In genomic region chr2:38751043-38751846, GRCh38 we compare ENCODE assay signal across 1 cellular context.
A peak's percentile ranks its signal among the peaks of the same experiment; 100 is the strongest.
TF ChIP-seq lines count a peak whose summit lies in the region.

Gene SRSF7, minus strand, starts transcription at chr2:38751361. Its CDS starts 105 bp downstream, at chr2:38751256.

TF ChIP-seq in H1, 55 proteins besides CTCF, POLR2A, EP300 and RAD21 (continued from another document):
- peak; percentile 63; the same call in 1 of the 2 replicates for TF ChIP-seq EGR1 (IDR thresholded peaks at IDR 0.05; ENCODE audit: borderline replicate concordance, low read depth, low read length)
- TF ChIP-seq, protein P1, sequence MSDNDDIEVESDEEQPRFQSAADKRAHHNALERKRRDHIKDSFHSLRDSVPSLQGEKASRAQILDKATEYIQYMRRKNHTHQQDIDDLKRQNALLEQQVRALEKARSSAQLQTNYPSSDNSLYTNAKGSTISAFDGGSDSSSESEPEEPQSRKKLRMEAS (IDR thresholded peaks at IDR 0.05): peak; percentile 91
- no peak for TF ChIP-seq SUZ12 (IDR thresholded peaks at IDR 0.05; ENCODE audit: low read length)
- peak; percentile 92 to 96 for TF ChIP-seq SIN3A (conservative IDR thresholded peaks at IDR 0.05 in 1 of 2, IDR thresholded peaks at IDR 0.05 in 1 of 2; ENCODE audit: low read depth in 1 of 2, low read length in 2 of 2)
- TF ChIP-seq, protein P2, sequence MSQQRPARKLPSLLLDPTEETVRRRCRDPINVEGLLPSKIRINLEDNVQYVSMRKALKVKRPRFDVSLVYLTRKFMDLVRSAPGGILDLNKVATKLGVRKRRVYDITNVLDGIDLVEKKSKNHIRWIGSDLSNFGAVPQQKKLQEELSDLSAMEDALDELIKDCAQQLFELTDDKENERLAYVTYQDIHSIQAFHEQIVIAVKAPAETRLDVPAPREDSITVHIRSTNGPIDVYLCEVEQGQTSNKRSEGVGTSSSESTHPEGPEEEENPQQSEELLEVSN (IDR thresholded peaks at IDR 0.05): peak; percentile 60
- TF ChIP-seq KDM5A (IDR thresholded peaks at IDR 0.05; ENCODE audit: low read length): no peak
- peak; percentile 57 for TF ChIP-seq ASH2L (IDR thresholded peaks at IDR 0.05; ENCODE audit: low read length)
- TF ChIP-seq SP1 (IDR thresholded peaks at IDR 0.05; ENCODE audit: low read depth, low read length): peak; percentile 82
- TF ChIP-seq RBBP5 (IDR thresholded peaks at IDR 0.05; ENCODE audit: borderline replicate concordance, low read depth, low read length): peak; percentile 84
- peak; percentile 100 for TF ChIP-seq TAF1 (IDR thresholded peaks at IDR 0.05; ENCODE audit: low read depth, low read length)
- peak; percentile 97 for TF ChIP-seq GTF2F1 (IDR thresholded peaks at IDR 0.05; ENCODE audit: borderline replicate concordance, low read depth, low read length)
- TF ChIP-seq RNF2 (IDR thresholded peaks at IDR 0.05; ENCODE audit: borderline replicate concordance, low read depth, low read length, missing control alignments, poor library complexity, severe bottlenecking): no peak
- TF ChIP-seq YY1 (IDR thresholded peaks at IDR 0.05; ENCODE audit: low read depth, low read length): peak; percentile 92
- 0 out of 2 replicates have a peak, but pooled peaks have one; percentile 42 for TF ChIP-seq TCF12 (IDR thresholded peaks at IDR 0.05; ENCODE audit: low read depth, low read length)
- TF ChIP-seq CEBPB (IDR thresholded peaks at IDR 0.05; ENCODE audit: low read depth, low read length): peak; percentile 43; the same call in 1 of the 2 replicates
- peak; percentile 82 for TF ChIP-seq SAP30 (IDR thresholded peaks at IDR 0.05; ENCODE audit: insufficient read depth, insufficient replicate concordance, low read length)
- no peak for TF ChIP-seq POU5F1 (IDR thresholded peaks at IDR 0.05; ENCODE audit: low read depth, low read length)
- peak; percentile 100 for TF ChIP-seq POLR2AphosphoS5 (IDR thresholded peaks at IDR 0.05; ENCODE audit: low read depth, low read length)
- peak; percentile 78 for TF ChIP-seq CREB1 (IDR thresholded peaks at IDR 0.05)
- peak; percentile 70 for TF ChIP-seq NRF1 (IDR thresholded peaks at IDR 0.05; ENCODE audit: low read depth, low read length)
- TF ChIP-seq BCL11A (IDR thresholded peaks at IDR 0.05; ENCODE audit: low read depth in 2 of 2, low read length in 2 of 2): no peak
- 0 out of 2 replicates have a peak, but pooled peaks have one; percentile 1 for TF ChIP-seq TEAD4 (IDR thresholded peaks at IDR 0.05; ENCODE audit: low read depth, low read length)
- peak; percentile 99 for TF ChIP-seq PHF8 (conservative IDR thresholded peaks at IDR 0.05; ENCODE audit: low read depth, low read length)
